ENCODE assay signal across 21 cellular contexts in genomic region chr18:58093311-58093790, GRCh38.
"Had no signal": no experiment of that assay in that cellular context is flagged by ENCODE, and none has a peak within 500 bp of the region (broad histone marks: within the 10 kb centered on the region; RNA-seq: fewer than 3 reads in every experiment).

No MANE protein-coding gene starts in this region.

- H3K9ac ChIP-seq: parathyroid adenoma had no signal

- H3K36me3 Mint-ChIP-seq: activated naive CD8-positive, alpha-beta T cell; natural killer cell treated with Interleukin-12 subunit alpha and Interleukin-12 subunit beta and Interleukin-15 and Interleukin-18, amount 100 ng/mL, for 72 hours; stimulated activated effector memory CD8-positive, alpha-beta T cell treated with anti-CD3 and anti-CD28 coated beads, Interleukin-12 subunit alpha, Interleukin-12 subunit beta, amount 100 ng/mL, for 72 hours had no signal

- H3K79me2 ChIP-seq: parathyroid adenoma had no signal

- H2AFZ ChIP-seq: parathyroid adenoma had no signal

- H3K9me3 Mint-ChIP-seq: activated T-helper 1 cell treated with anti-CD3 and anti-CD28 coated beads, Interleukin-12 subunit alpha, Interleukin-12 subunit beta, Interleukin-2, Interleukin-4 antibody, amounts not matched to agents 30 ng/mL and 10 ng/mL and 1 ng/mL, durations not matched to agents 14 hours and 24 hours and 36 hours; central memory CD8-positive, alpha-beta T cell; natural killer cell treated with Interleukin-12 subunit alpha and Interleukin-12 subunit beta and Interleukin-15 and Interleukin-18, amount 100 ng/mL, for 72 hours; stimulated activated effector memory CD8-positive, alpha-beta T cell treated with anti-CD3 and anti-CD28 coated beads, Interleukin-12 subunit alpha, Interleukin-12 subunit beta, amount 100 ng/mL, for 72 hours had no signal

- H3K4me1 ChIP-seq: parathyroid adenoma had no signal

- H3K4me3 ChIP-seq: gastroesophageal sphincter, SK-N-MC, smooth muscle cell, stomach, upper lobe of right lung had no signal

- H3K4me1 Mint-ChIP-seq: activated CD4-positive, alpha-beta T cell treated with anti-CD3 and anti-CD28 coated beads for 36 hours; central memory CD8-positive, alpha-beta T cell had no signal

- H3K4me2 ChIP-seq: smooth muscle cell had no signal

- H3K27me3 Mint-ChIP-seq: activated CD4-positive, alpha-beta T cell treated with anti-CD3 and anti-CD28 coated beads for 36 hours; activated naive CD8-positive, alpha-beta T cell had no signal

- ATAC-seq: activated CD4-positive, alpha-beta T cell treated with anti-CD3 and anti-CD28 coated beads for 36 hours; esophagus mucosa; gastroesophageal sphincter; natural killer cell treated with Interleukin-12 subunit alpha and Interleukin-12 subunit beta and Interleukin-15 and Interleukin-18, amount 100 ng/mL, for 72 hours; sciatic nerve; stimulated activated effector memory CD8-positive, alpha-beta T cell treated with anti-CD3 and anti-CD28 coated beads, Interleukin-12 subunit alpha, Interleukin-12 subunit beta, amount 100 ng/mL, for 72 hours; upper lobe of right lung had no signal

- H3K27ac ChIP-seq: brain microvascular endothelial cell, gastroesophageal sphincter, neutrophil, parathyroid adenoma, SK-N-MC, stomach, upper lobe of right lung had no signal

- H3K36me3 ChIP-seq: brain microvascular endothelial cell, neutrophil, stomach, upper lobe of right lung had no signal

- H3K4me3 Mint-ChIP-seq: activated CD4-positive, alpha-beta T cell treated with anti-CD3 and anti-CD28 coated beads for 36 hours; activated naive CD8-positive, alpha-beta T cell; activated T-helper 1 cell treated with anti-CD3 and anti-CD28 coated beads, Interleukin-12 subunit alpha, Interleukin-12 subunit beta, Interleukin-2, Interleukin-4 antibody, amounts not matched to agents 30 ng/mL and 10 ng/mL and 1 ng/mL, durations not matched to agents 14 hours and 24 hours and 36 hours; central memory CD8-positive, alpha-beta T cell; natural killer cell treated with Interleukin-12 subunit alpha and Interleukin-12 subunit beta and Interleukin-15 and Interleukin-18, amount 100 ng/mL, for 72 hours; stimulated activated effector memory CD8-positive, alpha-beta T cell treated with anti-CD3 and anti-CD28 coated beads, Interleukin-12 subunit alpha, Interleukin-12 subunit beta, amount 100 ng/mL, for 72 hours had no signal

- H3K27me3 ChIP-seq: brain microvascular endothelial cell, gastroesophageal sphincter, stomach, upper lobe of right lung had no signal

- H3K9me3 ChIP-seq: gastroesophageal sphincter, neutrophil, stomach, upper lobe of right lung had no signal

- DNase-seq: activated CD4-positive, alpha-beta T cell treated with anti-CD3 and anti-CD28 coated beads for 36 hours; activated CD4-positive, alpha-beta T cell treated with anti-CD3 and anti-CD28 coated beads, Interleukin-2, amount 50 U/mL, for 48 hours; activated T-cell treated with anti-CD3 and anti-CD28 coated beads for 4 hours; brain microvascular endothelial cell; cortex of kidney; effector CD4-positive, alpha-beta T cell; stimulated activated CD4-positive, alpha-beta T cell treated with anti-CD3 and anti-CD28 coated beads, Interleukin-4, amount 100 ng/mL, for 1 hour; stomach; upper lobe of right lung had no signal

- H3K27ac Mint-ChIP-seq: activated CD4-positive, alpha-beta T cell treated with anti-CD3 and anti-CD28 coated beads for 36 hours; activated naive CD8-positive, alpha-beta T cell; activated T-helper 1 cell treated with anti-CD3 and anti-CD28 coated beads, Interleukin-12 subunit alpha, Interleukin-12 subunit beta, Interleukin-2, Interleukin-4 antibody, amounts not matched to agents 30 ng/mL and 10 ng/mL and 1 ng/mL, durations not matched to agents 14 hours and 24 hours and 36 hours; natural killer cell treated with Interleukin-12 subunit alpha and Interleukin-12 subunit beta and Interleukin-15 and Interleukin-18, amount 100 ng/mL, for 72 hours; stimulated activated effector memory CD8-positive, alpha-beta T cell treated with anti-CD3 and anti-CD28 coated beads, Interleukin-12 subunit alpha, Interleukin-12 subunit beta, amount 100 ng/mL, for 72 hours had no signal
